In the genomic region with DNA sequence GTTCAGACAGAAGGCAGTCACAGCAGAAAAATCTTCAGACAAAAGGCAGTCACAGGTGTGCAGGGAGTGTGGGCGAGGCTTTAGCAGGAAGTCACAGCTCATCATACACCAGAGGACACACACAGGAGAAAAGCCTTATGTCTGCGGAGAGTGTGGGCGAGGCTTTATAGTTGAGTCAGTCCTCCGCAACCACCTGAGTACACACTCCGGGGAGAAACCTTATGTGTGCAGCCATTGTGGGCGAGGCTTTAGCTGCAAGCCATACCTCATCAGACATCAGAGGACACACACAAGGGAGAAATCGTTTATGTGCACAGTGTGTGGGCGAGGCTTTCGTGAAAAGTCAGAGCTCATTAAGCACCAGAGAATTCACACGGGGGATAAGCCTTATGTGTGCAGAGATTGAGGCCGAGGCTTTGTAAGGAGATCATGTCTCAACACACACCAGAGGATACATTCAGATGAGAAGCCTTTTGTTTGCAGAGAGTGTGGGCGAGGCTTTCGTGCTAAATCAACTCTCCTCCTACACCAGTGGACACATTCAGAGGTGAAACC, we compare ENCODE assay signal across 8 cellular contexts. TPM values are rescaled to one million over a fixed set of nuclear protein-coding genes. Genes with fewer than 3 reads are reported as not detected.
DNase-seq lines count a peak whose midpoint lies in the region; ATAC-seq and TF ChIP-seq lines count a peak whose summit lies in the region.

No MANE protein-coding gene starts in this region.

- no peak for TF ChIP-seq CTCF in sigmoid colon (IDR thresholded peaks at IDR 0.05)

- ATAC-seq in GM19395 (IDR thresholded peaks at IDR 0.05; ENCODE audit: unreplicated experiment): no peak

- TF ChIP-seq EP300 in sigmoid colon (IDR thresholded peaks at IDR 0.05): no peak

- H3K4me1 ChIP-seq in sigmoid colon: no peaks in the 10 kb centered on the region

- 16 to 58% methylated on average over 13 of the region's 13 CpGs for WGBS in sigmoid colon, 2 donors

- H3K4me3 ChIP-seq in sigmoid colon: no peak overlapping the region

- H3K9me3 ChIP-seq in sigmoid colon: no peaks in the 10 kb centered on the region

- intact Hi-C loops in sigmoid colon (cut with DNase I): no loop called here

- TF ChIP-seq POLR2A in sigmoid colon (IDR thresholded peaks at IDR 0.05): no peak

- H3K27ac ChIP-seq in epithelial cell of prostate: peak overlapping the region; percentile 99
- no peak overlapping the region for H3K27ac ChIP-seq in sigmoid colon

- H3K36me3 ChIP-seq in sigmoid colon: peaks cover 0 to 38% (median 13%) of the 10 kb centered on the region in 4 donors

- DNase-seq in HT-29 (ENCODE audit: low spot score) (peak; percentile 82), epithelial cell of prostate (ENCODE audit: low read depth, low spot score) (peak; percentile 98), sigmoid colon (no peak), retina (no peak), SKM-1 (lab: John Stamatoyannopoulos, UW; ENCODE audit: unreplicated experiment) (no peak)
- DNase-seq in activated CD4-positive, alpha-beta T cell treated with anti-CD3 and anti-CD28 coated beads, Interleukin-2, amount 50 U/mL, for 48 hours: peak; percentile 84 to 91
- DNase-seq in stimulated activated CD4-positive, alpha-beta T cell treated with anti-CD3 and anti-CD28 coated beads, Interleukin-2, amount 100 ng/mL, for 48 hours: peak; percentile 74 to 75

- H3K27me3 ChIP-seq in sigmoid colon: no peaks in the 10 kb centered on the region

RNA-seq across cellular contexts. Expression of gene ZNF589, which starts 27.6 kb away (rescaled TPM):
- total RNA-seq in HT-29 (2014; rRNA removed; shearing (Covaris generic)): 3.4 and 4.4 TPM in 2 replicates
- total RNA-seq in sigmoid colon: 10 to 100 TPM in 2 of 4 donors, 1 to 10 TPM in 2; 5.7 to 24.1 (median 10.8) TPM
- 1 to 10 TPM; 1.2 to 8.1 (median 1.8) TPM for polyA plus RNA-seq in sigmoid colon

RNA-seq across cellular contexts. Expression of gene NME6, which starts 32.7 kb away (rescaled TPM):
- 18.1 and 37.3 TPM in 2 replicates for total RNA-seq in HT-29 (2014; rRNA removed; shearing (Covaris generic))
- 10 to 100 TPM; 14.7 to 36.2 (median 24.4) TPM for total RNA-seq in sigmoid colon
- 10 to 100 TPM; 20.0 to 24.0 (median 20.4) TPM for polyA plus RNA-seq in sigmoid colon

RNA-seq across cellular contexts. Expression of gene CAMP, which starts 45.2 kb away (rescaled TPM):
- not detected in 2 replicates for total RNA-seq in HT-29 (2014; rRNA removed; shearing (Covaris generic))
- 1 to 10 TPM in 1 of 4 donors, not detected in 3; 1.1 TPM for total RNA-seq in sigmoid colon
- polyA plus RNA-seq in sigmoid colon: 1 to 10 TPM in 1 of 3 donors, not detected in 2; 1.2 TPM

Comparison
In these comparisons a context has a peak if more than half of its experiments do, and no peak if none do; other contexts are left out.
1. DNase-seq: peak in HT-29 (single experiment), activated CD4-positive, alpha-beta T cell treated with anti-CD3 and anti-CD28 coated beads, Interleukin-2, amount 50 U/mL, for 48 hours (2 of 2), epithelial cell of prostate (single experiment) and stimulated activated CD4-positive, alpha-beta T cell treated with anti-CD3 and anti-CD28 coated beads, Interleukin-2, amount 100 ng/mL, for 48 hours (2 of 2); none in sigmoid colon (single experiment), retina (single experiment) and SKM-1 (single experiment).